8 cellular contexts compared by ENCODE assay signal in genomic region chr11:128716231-128716630, GRCh38. TPM values are rescaled to one million over a fixed set of nuclear protein-coding genes. Genes with fewer than 3 reads are reported as not detected.
A peak's percentile ranks its signal among the peaks of the same experiment; 100 is the strongest.
DNase-seq lines count a peak whose midpoint lies in the region; ATAC-seq and TF ChIP-seq lines count a peak whose summit lies in the region.

No MANE protein-coding gene starts in this region.

- H3K27ac Mint-ChIP-seq in CD4-positive, CD25-positive, alpha-beta regulatory T cell, result peak overlapping the region; percentile 92 to 97 (median 96)
- peak overlapping the region; percentile 77 for H3K27ac Mint-ChIP-seq in nephron progenitor cell

- peak overlapping the region; percentile 81 for H3K27ac ChIP-seq in CD4-positive, CD25-positive, alpha-beta regulatory T cell (ENCODE audit: insufficient read depth, low read length, poor library complexity, severe bottlenecking)

- no peak for DNase-seq in CD4-positive, CD25-positive, alpha-beta regulatory T cell
- DNase-seq in Kasumi-1 (lab: John Stamatoyannopoulos, UW) (peak; percentile 47 to 52), nephron progenitor cell (no peak), COR-L47 (lab: John Stamatoyannopoulos, UW) (no peak), G401 (ENCODE audit: low spot score) (no peak), amygdala (lab: John Stamatoyannopoulos, UW) (no peak)
- DNase-seq in central memory CD4-positive, alpha-beta T cell, result peak; percentile 45

- peaks cover 66 to 100% (median 92%) of the 10 kb centered on the region in 4 donors for H3K4me1 Mint-ChIP-seq in CD4-positive, CD25-positive, alpha-beta regulatory T cell
- peaks cover 66% of the 10 kb centered on the region for H3K4me1 Mint-ChIP-seq in nephron progenitor cell

- ATAC-seq in CD4-positive, CD25-positive, alpha-beta regulatory T cell (ENCODE audit: low read depth in 2 of 2), result no peak
- ATAC-seq in HG03439 (IDR thresholded peaks at IDR 0.05; ENCODE audit: unreplicated experiment), result no peak

- no peak for TF ChIP-seq CTCF in nephron progenitor cell (IDR thresholded peaks at IDR 0.05)

- peaks cover 94% of the 10 kb centered on the region for H3K4me1 ChIP-seq in CD4-positive, CD25-positive, alpha-beta regulatory T cell (ENCODE audit: control insufficient read depth, insufficient read depth, low read length, poor library complexity, severe bottlenecking)

- in situ Hi-C loops in G401 (cut with HindIII; ENCODE audit: low sequenced_read_pairs), result no loop called here

- H3K4me3 ChIP-seq in CD4-positive, CD25-positive, alpha-beta regulatory T cell (ENCODE audit: low read depth, low read length), result peak overlapping the region; percentile 73

- H3K9me3 ChIP-seq in CD4-positive, CD25-positive, alpha-beta regulatory T cell (ENCODE audit: control insufficient read depth in 2 of 2, low read length in 2 of 2), result no peaks in the 10 kb centered on the region

- peak overlapping the region; percentile 28 to 88 (median 82) for H3K4me3 Mint-ChIP-seq in CD4-positive, CD25-positive, alpha-beta regulatory T cell
- H3K4me3 Mint-ChIP-seq in nephron progenitor cell, result no peak overlapping the region

- no peaks in the 10 kb centered on the region for H3K27me3 Mint-ChIP-seq in CD4-positive, CD25-positive, alpha-beta regulatory T cell
- H3K27me3 Mint-ChIP-seq in nephron progenitor cell (ENCODE audit: low read depth, poor library complexity), result peaks cover 6% of the 10 kb centered on the region

- H3K27me3 ChIP-seq in CD4-positive, CD25-positive, alpha-beta regulatory T cell (ENCODE audit: control insufficient read depth, insufficient read depth, low read length), result no peaks in the 10 kb centered on the region

- peaks cover 28% of the 10 kb centered on the region for H3K36me3 Mint-ChIP-seq in CD4-positive, CD25-positive, alpha-beta regulatory T cell
- no peaks in the 10 kb centered on the region for H3K36me3 Mint-ChIP-seq in nephron progenitor cell (ENCODE audit: low read depth)

- peaks cover 4% of the 10 kb centered on the region for H3K36me3 ChIP-seq in CD4-positive, CD25-positive, alpha-beta regulatory T cell (ENCODE audit: control insufficient read depth, insufficient read depth, low read length)

- peaks cover 0 to 2% (median 0%) of the 10 kb centered on the region in 7 donors for H3K9me3 Mint-ChIP-seq in CD4-positive, CD25-positive, alpha-beta regulatory T cell
- peaks cover 12% of the 10 kb centered on the region for H3K9me3 Mint-ChIP-seq in nephron progenitor cell

RNA-seq across cellular contexts. Expression of gene FLI1, which starts 22.4 kb away (rescaled TPM):
- 119 TPM for total RNA-seq in CD4-positive, CD25-positive, alpha-beta regulatory T cell
- 10 to 100 TPM; 58.0 to 72.6 (median 65.5) TPM for polyA plus RNA-seq in CD4-positive, CD25-positive, alpha-beta regulatory T cell
- total RNA-seq in G401 (2014; rRNA removed; shearing (Covaris generic)), result 0.03 TPM in 1 of 2 replicates, not detected in the other

Comparison
In these comparisons a context has a peak if more than half of its experiments do, and no peak if none do; other contexts are left out.
1. DNase-seq: peak in Kasumi-1 (2 of 2) and central memory CD4-positive, alpha-beta T cell (single experiment); none in CD4-positive, CD25-positive, alpha-beta regulatory T cell (0 of 3), nephron progenitor cell (single experiment), COR-L47 (single experiment), G401 (single experiment) and amygdala (0 of 56).
2. RNA of gene FLI1, which starts 22.4 kb away (total RNA-seq): 119 TPM in CD4-positive, CD25-positive, alpha-beta regulatory T cell (single experiment); 0.03 TPM in G401; every median in the first group is over 100 times any median in the second.